2 cellular contexts compared by ENCODE assay signal in the genomic region with DNA sequence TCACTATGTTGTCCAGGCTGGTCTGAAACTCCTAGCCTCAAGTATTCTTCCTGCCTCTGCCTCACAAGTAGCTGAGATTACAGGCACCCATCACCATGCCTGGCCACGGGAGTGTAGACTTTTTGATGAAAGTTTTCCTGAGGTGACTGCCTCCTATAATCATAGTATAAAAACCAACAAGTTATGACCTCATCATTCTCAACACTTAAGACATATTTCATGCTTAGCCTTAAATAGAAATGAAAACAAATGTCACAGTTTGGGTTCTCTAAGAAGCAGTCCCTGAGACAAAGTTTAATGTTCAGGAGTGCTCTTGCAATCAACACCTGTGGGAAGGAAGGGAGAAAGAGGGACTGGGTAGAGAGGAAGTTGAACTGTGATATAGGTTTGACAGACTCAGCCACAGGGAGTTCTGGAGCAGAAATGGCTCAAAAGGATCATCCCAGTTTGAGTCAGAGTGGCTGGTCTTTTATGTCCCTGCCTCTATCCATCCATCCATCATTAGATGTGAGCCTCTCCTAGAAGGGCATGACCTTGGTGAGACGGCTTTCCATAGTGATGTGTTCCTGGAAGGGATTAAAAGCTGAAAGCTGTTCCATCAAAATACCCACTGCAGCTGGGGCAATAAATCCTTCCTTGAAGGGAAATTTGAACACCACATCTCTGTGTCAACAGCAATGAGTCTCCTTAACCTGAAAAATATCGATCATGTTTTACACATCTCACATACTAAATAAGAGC.
A peak's percentile ranks its signal among the peaks of the same experiment; 100 is the strongest.
TF ChIP-seq lines count a peak whose summit lies in the region.

No MANE protein-coding gene starts in this region.

TF ChIP-seq in HEK293, 187 proteins besides CTCF, POLR2A, EP300 and RAD21:
- TF ChIP-seq ZNF341 (tag by site-specific recombination; IDR thresholded peaks at IDR 0.05; ENCODE audit: low read depth) (peak; percentile 51; the same call in 1 of the 2 replicates), ZNF623 (tag by site-specific recombination; IDR thresholded peaks at IDR 0.05) (no peak), SCRT2 (tag by site-specific recombination; IDR thresholded peaks at IDR 0.05) (0 out of 2 replicates have a peak, but pooled peaks have one; percentile 18), PBX3 (CRISPR knock-in tag; IDR thresholded peaks at IDR 0.05) (no peak)
- TF ChIP-seq, protein P1, sequence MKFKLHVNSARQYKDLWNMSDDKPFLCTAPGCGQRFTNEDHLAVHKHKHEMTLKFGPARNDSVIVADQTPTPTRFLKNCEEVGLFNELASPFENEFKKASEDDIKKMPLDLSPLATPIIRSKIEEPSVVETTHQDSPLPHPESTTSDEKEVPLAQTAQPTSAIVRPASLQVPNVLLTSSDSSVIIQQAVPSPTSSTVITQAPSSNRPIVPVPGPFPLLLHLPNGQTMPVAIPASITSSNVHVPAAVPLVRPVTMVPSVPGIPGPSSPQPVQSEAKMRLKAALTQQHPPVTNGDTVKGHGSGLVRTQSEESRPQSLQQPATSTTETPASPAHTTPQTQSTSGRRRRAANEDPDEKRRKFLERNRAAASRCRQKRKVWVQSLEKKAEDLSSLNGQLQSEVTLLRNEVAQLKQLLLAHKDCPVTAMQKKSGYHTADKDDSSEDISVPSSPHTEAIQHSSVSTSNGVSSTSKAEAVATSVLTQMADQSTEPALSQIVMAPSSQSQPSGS (tag by site-specific recombination; IDR thresholded peaks at IDR 0.05; ENCODE audit: low read depth), result 0 out of 2 replicates have a peak, but pooled peaks have one; percentile 16
TF ChIP-seq in HEK293: peak in this region for 3.

TF ChIP-seq in K562, 482 proteins besides CTCF, POLR2A, EP300 and RAD21 (continues in another document):
- TF ChIP-seq ZNF561 (CRISPR knock-in tag; conservative IDR thresholded peaks at IDR 0.05) (no peak), MYC (IDR thresholded peaks at IDR 0.05; ENCODE audit: low read depth, low read length) (no peak), MYC (CRISPR knock-in tag; IDR thresholded peaks at IDR 0.05; ENCODE audit: borderline replicate concordance, low read depth) (no peak), TCF3 (CRISPR knock-in tag; IDR thresholded peaks at IDR 0.05) (peak; percentile 10; the same call in 1 of the 2 replicates), RCOR1 (IDR thresholded peaks at IDR 0.05; ENCODE audit: borderline replicate concordance in 1 of 2, low read depth in 2 of 2, low read length in 2 of 2) (peak in 1 of 2 experiments; percentile 47; a peak in 1 of 4 replicates), BRF2 (IDR thresholded peaks at IDR 0.05; ENCODE audit: borderline replicate concordance, insufficient read depth, insufficient read length) (no peak), ZNF518B (CRISPR knock-in tag; IDR thresholded peaks at IDR 0.05) (no peak), THRA (IDR thresholded peaks at IDR 0.05) (no peak), ZNF174 (CRISPR knock-in tag; IDR thresholded peaks at IDR 0.05) (no peak), ZNF274 (IDR thresholded peaks at IDR 0.05; ENCODE audit: borderline replicate concordance, low read depth, low read length) (no peak), DMBX1 (CRISPR knock-in tag; IDR thresholded peaks at IDR 0.05; ENCODE audit: borderline replicate concordance) (no peak), IFI16 (CRISPR knock-in tag; IDR thresholded peaks at IDR 0.05) (peak; percentile 22; the same call in 1 of the 2 replicates), TCF15 (CRISPR knock-in tag; IDR thresholded peaks at IDR 0.05) (no peak), ZNF316 (IDR thresholded peaks at IDR 0.05) (no peak), SAFB2 (IDR thresholded peaks at IDR 0.05; ENCODE audit: borderline replicate concordance, low read depth, low read length, severe bottlenecking) (no peak), NR2C1 (IDR thresholded peaks at IDR 0.05) (no peak), NR2C1 (tag; IDR thresholded peaks at IDR 0.05) (0 out of 2 replicates have a peak, but pooled peaks have one; percentile 14), CREB3 (tag; conservative IDR thresholded peaks at IDR 0.05; ENCODE audit: low read depth) (no peak), ZNF398 (CRISPR knock-in tag; IDR thresholded peaks at IDR 0.05) (0 out of 2 replicates have a peak, but pooled peaks have one; percentile 3), TEAD4 (IDR thresholded peaks at IDR 0.05; ENCODE audit: low read length) (peak; percentile 18; the same call in 1 of the 2 replicates), TEAD4 (CRISPR knock-in tag; IDR thresholded peaks at IDR 0.05; ENCODE audit: borderline replicate concordance) (no peak), KLF10 (CRISPR knock-in tag; IDR thresholded peaks at IDR 0.05) (no peak), ERF (CRISPR knock-in tag; IDR thresholded peaks at IDR 0.05) (no peak), RFX1 (IDR thresholded peaks at IDR 0.05) (no peak), CXXC5 (CRISPR knock-in tag; IDR thresholded peaks at IDR 0.05) (peak; percentile 24; the same call in 1 of the 2 replicates), NKRF (IDR thresholded peaks at IDR 0.05; ENCODE audit: borderline replicate concordance) (no peak), ZNF217 (CRISPR knock-in tag; IDR thresholded peaks at IDR 0.05) (no peak)
- TF ChIP-seq, protein P2, sequence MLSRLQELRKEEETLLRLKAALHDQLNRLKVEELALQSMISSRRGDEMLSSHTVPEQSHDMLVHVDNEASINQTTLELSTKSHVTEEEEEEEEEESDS (CRISPR knock-in tag; IDR thresholded peaks at IDR 0.05), result no peak
- TF ChIP-seq, protein P3, sequence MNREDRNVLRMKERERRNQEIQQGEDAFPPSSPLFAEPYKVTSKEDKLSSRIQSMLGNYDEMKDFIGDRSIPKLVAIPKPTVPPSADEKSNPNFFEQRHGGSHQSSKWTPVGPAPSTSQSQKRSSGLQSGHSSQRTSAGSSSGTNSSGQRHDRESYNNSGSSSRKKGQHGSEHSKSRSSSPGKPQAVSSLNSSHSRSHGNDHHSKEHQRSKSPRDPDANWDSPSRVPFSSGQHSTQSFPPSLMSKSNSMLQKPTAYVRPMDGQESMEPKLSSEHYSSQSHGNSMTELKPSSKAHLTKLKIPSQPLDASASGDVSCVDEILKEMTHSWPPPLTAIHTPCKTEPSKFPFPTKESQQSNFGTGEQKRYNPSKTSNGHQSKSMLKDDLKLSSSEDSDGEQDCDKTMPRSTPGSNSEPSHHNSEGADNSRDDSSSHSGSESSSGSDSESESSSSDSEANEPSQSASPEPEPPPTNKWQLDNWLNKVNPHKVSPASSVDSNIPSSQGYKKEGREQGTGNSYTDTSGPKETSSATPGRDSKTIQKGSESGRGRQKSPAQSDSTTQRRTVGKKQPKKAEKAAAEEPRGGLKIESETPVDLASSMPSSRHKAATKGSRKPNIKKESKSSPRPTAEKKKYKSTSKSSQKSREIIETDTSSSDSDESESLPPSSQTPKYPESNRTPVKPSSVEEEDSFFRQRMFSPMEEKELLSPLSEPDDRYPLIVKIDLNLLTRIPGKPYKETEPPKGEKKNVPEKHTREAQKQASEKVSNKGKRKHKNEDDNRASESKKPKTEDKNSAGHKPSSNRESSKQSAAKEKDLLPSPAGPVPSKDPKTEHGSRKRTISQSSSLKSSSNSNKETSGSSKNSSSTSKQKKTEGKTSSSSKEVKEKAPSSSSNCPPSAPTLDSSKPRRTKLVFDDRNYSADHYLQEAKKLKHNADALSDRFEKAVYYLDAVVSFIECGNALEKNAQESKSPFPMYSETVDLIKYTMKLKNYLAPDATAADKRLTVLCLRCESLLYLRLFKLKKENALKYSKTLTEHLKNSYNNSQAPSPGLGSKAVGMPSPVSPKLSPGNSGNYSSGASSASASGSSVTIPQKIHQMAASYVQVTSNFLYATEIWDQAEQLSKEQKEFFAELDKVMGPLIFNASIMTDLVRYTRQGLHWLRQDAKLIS (CRISPR knock-in tag; IDR thresholded peaks at IDR 0.05), result no peak
